In the genomic region with DNA sequence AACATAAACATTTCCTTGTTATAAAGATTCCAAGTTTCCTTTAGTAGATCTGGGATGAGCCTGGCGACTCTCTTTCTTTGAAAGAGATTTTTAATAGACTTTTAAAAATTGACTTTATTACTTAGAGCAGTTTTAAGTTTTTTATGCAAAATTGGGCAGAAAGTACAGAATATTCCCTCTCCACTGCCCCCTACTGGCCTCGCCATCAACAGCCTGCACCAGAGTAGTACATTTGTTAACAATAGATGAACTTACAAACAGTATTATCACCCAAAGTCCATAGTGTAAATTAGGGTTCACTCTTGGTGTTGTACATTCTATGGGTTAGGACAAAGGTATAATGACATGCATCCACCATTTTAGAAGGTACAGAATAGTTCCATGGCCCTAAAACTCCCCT, we compare ENCODE assay signal across 11 cellular contexts. TPM values are rescaled to one million over a fixed set of nuclear protein-coding genes. Genes with fewer than 3 reads are reported as not detected.
DNase-seq lines count a peak whose midpoint lies in the region; ATAC-seq and TF ChIP-seq lines count a peak whose summit lies in the region.
"Had no signal": no experiment of that assay in that cellular context is flagged by ENCODE, and none has a peak within 500 bp of the region (broad histone marks: within the 10 kb centered on the region; RNA-seq: fewer than 3 reads in every experiment).

No MANE protein-coding gene starts in this region.

- no peak overlapping the region for H3K4me3 ChIP-seq in BE2C (ENCODE audit: low read depth, low read length)
- no peak overlapping the region for H3K4me3 ChIP-seq in GM23338
- no peak overlapping the region for H3K4me3 ChIP-seq in lower lobe of right lung

- H3K4me1 Mint-ChIP-seq in GM23338 = no peaks in the 10 kb centered on the region
- H3K4me1 Mint-ChIP-seq in activated naive CD4-positive, alpha-beta T cell treated with anti-CD3 and anti-CD28 coated beads, Interleukin-2, amount 10 ng/mL, durations not matched to agents 7 days and 5 days = no peaks in the 10 kb centered on the region
- H3K4me1 Mint-ChIP-seq: activated naive CD4-positive, alpha-beta T cell treated with anti-CD3 and anti-CD28 coated beads, Interleukin-2, amount 50 U/mL, for 24 hours; naive thymus-derived CD8-positive, alpha-beta T cell had no signal

- H3K4me1 ChIP-seq in BE2C (no peaks in the 10 kb centered on the region), GM23338 (ENCODE audit: insufficient read depth) (no peaks in the 10 kb centered on the region), lower lobe of right lung (no peaks in the 10 kb centered on the region)

- DNase-seq in BE2C (no peak), GM23338 (ENCODE audit: low spot score) (peak; percentile 17), lower lobe of right lung (no peak), NCI-H2029 treated with DMSO at 0.1 percent for 48 hours (lab: John Stamatoyannopoulos, UW) (no peak), NCI-H446 treated with DMSO at 0.1 percent for 48 hours (lab: John Stamatoyannopoulos, UW) (no peak), NCI-H128 (lab: John Stamatoyannopoulos, UW; ENCODE audit: unreplicated experiment) (no peak)
- peak; percentile 36 for DNase-seq in activated naive CD4-positive, alpha-beta T cell treated with anti-CD3 and anti-CD28 coated beads, Interleukin-2, amount 10 ng/mL, durations not matched to agents 7 days and 5 days
- DNase-seq: GDM1; naive thymus-derived CD8-positive, alpha-beta T cell had no signal

- no peaks in the 10 kb centered on the region for H3K79me2 ChIP-seq in GM23338 (replicated peaks; ENCODE audit: insufficient read depth)

- no peak overlapping the region for H3K4me3 Mint-ChIP-seq in GM23338
- H3K4me3 Mint-ChIP-seq in activated naive CD4-positive, alpha-beta T cell treated with anti-CD3 and anti-CD28 coated beads, Interleukin-2, amount 10 ng/mL, durations not matched to agents 7 days and 5 days = no peak overlapping the region
- H3K4me3 Mint-ChIP-seq: activated naive CD4-positive, alpha-beta T cell treated with anti-CD3 and anti-CD28 coated beads, Interleukin-2, amount 50 U/mL, for 24 hours; naive thymus-derived CD8-positive, alpha-beta T cell had no signal

- no peak overlapping the region for H3K27ac ChIP-seq in GM23338 (ENCODE audit: low read depth)
- H3K27ac ChIP-seq in lower lobe of right lung = no peak overlapping the region

- no peak overlapping the region for H2AFZ ChIP-seq in GM23338

- intact Hi-C loops in lower lobe of right lung (cut with DNase I) = no loop called here

- H3K27ac Mint-ChIP-seq in GM23338 = no peak overlapping the region
- H3K27ac Mint-ChIP-seq in activated naive CD4-positive, alpha-beta T cell treated with anti-CD3 and anti-CD28 coated beads, Interleukin-2, amount 10 ng/mL, durations not matched to agents 7 days and 5 days = no peak overlapping the region
- H3K27ac Mint-ChIP-seq: activated naive CD4-positive, alpha-beta T cell treated with anti-CD3 and anti-CD28 coated beads, Interleukin-2, amount 50 U/mL, for 24 hours; naive thymus-derived CD8-positive, alpha-beta T cell had no signal

- TF ChIP-seq CTCF in BE2C (IDR thresholded peaks at IDR 0.05; ENCODE audit: low read depth, low read length) (peak; percentile 57), GM23338 (conservative IDR thresholded peaks at IDR 0.05; ENCODE audit: low read depth in 2 of 2) (peak; percentile 59 to 89), lower lobe of right lung (IDR thresholded peaks at IDR 0.05) (peak; percentile 48)

- H3K27me3 ChIP-seq in BE2C = no peaks in the 10 kb centered on the region
- no peaks in the 10 kb centered on the region for H3K27me3 ChIP-seq in GM23338 (ENCODE audit: insufficient read depth)
- H3K27me3 ChIP-seq in lower lobe of right lung (ENCODE audit: low read depth) = no peaks in the 10 kb centered on the region

- ATAC-seq in GM23338 (no peak), lower lobe of right lung (no peak), HG03460 (IDR thresholded peaks at IDR 0.05; ENCODE audit: unreplicated experiment) (no peak)
- ATAC-seq: naive thymus-derived CD8-positive, alpha-beta T cell had no signal

- no peaks in the 10 kb centered on the region for H4K20me1 ChIP-seq in GM23338 (replicated peaks; ENCODE audit: insufficient read depth)

- no peaks in the 10 kb centered on the region for H3K9me2 ChIP-seq in GM23338 (ENCODE audit: insufficient read depth)

- H3K4me2 ChIP-seq in GM23338 = no peak overlapping the region

- H3K9me3 ChIP-seq in BE2C (no peaks in the 10 kb centered on the region), lower lobe of right lung (no peaks in the 10 kb centered on the region)

- H3K36me3 ChIP-seq in BE2C (no peaks in the 10 kb centered on the region), GM23338 (ENCODE audit: insufficient read depth) (no peaks in the 10 kb centered on the region), lower lobe of right lung (no peaks in the 10 kb centered on the region)

- CTCF ChIA-PET in activated naive CD4-positive, alpha-beta T cell treated with anti-CD3 and anti-CD28 coated beads, Interleukin-2, amount 10 ng/mL, durations not matched to agents 7 days and 5 days (lab: Charles Lee) = no interaction called here

- H3K9me3 Mint-ChIP-seq in GM23338 = no peaks in the 10 kb centered on the region
- H3K9me3 Mint-ChIP-seq in activated naive CD4-positive, alpha-beta T cell treated with anti-CD3 and anti-CD28 coated beads, Interleukin-2, amount 10 ng/mL, durations not matched to agents 7 days and 5 days = no peaks in the 10 kb centered on the region
- H3K9me3 Mint-ChIP-seq: activated naive CD4-positive, alpha-beta T cell treated with anti-CD3 and anti-CD28 coated beads, Interleukin-2, amount 50 U/mL, for 24 hours; naive thymus-derived CD8-positive, alpha-beta T cell had no signal

- H3K36me3 Mint-ChIP-seq in GM23338 (ENCODE audit: low read depth) = no peaks in the 10 kb centered on the region
- H3K36me3 Mint-ChIP-seq in activated naive CD4-positive, alpha-beta T cell treated with anti-CD3 and anti-CD28 coated beads, Interleukin-2, amount 10 ng/mL, durations not matched to agents 7 days and 5 days = no peaks in the 10 kb centered on the region
- H3K36me3 Mint-ChIP-seq: activated naive CD4-positive, alpha-beta T cell treated with anti-CD3 and anti-CD28 coated beads, Interleukin-2, amount 50 U/mL, for 24 hours; naive thymus-derived CD8-positive, alpha-beta T cell had no signal

- no peaks in the 10 kb centered on the region for H3K27me3 Mint-ChIP-seq in GM23338 (ENCODE audit: insufficient read depth, low read depth, poor library complexity)
- peaks cover 12% of the 10 kb centered on the region for H3K27me3 Mint-ChIP-seq in activated naive CD4-positive, alpha-beta T cell treated with anti-CD3 and anti-CD28 coated beads, Interleukin-2, amount 10 ng/mL, durations not matched to agents 7 days and 5 days
- H3K27me3 Mint-ChIP-seq: activated naive CD4-positive, alpha-beta T cell treated with anti-CD3 and anti-CD28 coated beads, Interleukin-2, amount 50 U/mL, for 24 hours had no signal

- H3F3A ChIP-seq in GM23338 (replicated peaks; ENCODE audit: low read depth) = no peaks in the 10 kb centered on the region

TF ChIP-seq in GM23338, 12 proteins besides CTCF, POLR2A, EP300 and RAD21 (continues in another document):
- TF ChIP-seq REST (IDR thresholded peaks at IDR 0.05; ENCODE audit: unreplicated experiment) = no peak
- no peak for TF ChIP-seq EZH2phosphoT487 (IDR thresholded peaks at IDR 0.05; ENCODE audit: unreplicated experiment)
- TF ChIP-seq, protein P1, sequence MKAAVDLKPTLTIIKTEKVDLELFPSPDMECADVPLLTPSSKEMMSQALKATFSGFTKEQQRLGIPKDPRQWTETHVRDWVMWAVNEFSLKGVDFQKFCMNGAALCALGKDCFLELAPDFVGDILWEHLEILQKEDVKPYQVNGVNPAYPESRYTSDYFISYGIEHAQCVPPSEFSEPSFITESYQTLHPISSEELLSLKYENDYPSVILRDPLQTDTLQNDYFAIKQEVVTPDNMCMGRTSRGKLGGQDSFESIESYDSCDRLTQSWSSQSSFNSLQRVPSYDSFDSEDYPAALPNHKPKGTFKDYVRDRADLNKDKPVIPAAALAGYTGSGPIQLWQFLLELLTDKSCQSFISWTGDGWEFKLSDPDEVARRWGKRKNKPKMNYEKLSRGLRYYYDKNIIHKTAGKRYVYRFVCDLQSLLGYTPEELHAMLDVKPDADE (IDR thresholded peaks at IDR 0.05) = no peak
- no peak for TF ChIP-seq EZH2 (IDR thresholded peaks at IDR 0.05; ENCODE audit: low read depth, unreplicated experiment)
- TF ChIP-seq ZNF114 (CRISPR knock-in tag; IDR thresholded peaks at IDR 0.05) = no peak
- no peak for TF ChIP-seq ZNF331 (CRISPR knock-in tag; IDR thresholded peaks at IDR 0.05; ENCODE audit: low read depth)
- no peak for TF ChIP-seq JUNB (IDR thresholded peaks at IDR 0.05; ENCODE audit: unreplicated experiment)

RNA-seq across cellular contexts. Expression of gene MAP3K19, which starts 3.9 kb away (rescaled TPM):
- not detected for polyA plus RNA-seq in BE2C (2012; ENCODE audit: insufficient read depth, insufficient read length, low read depth)
- total RNA-seq in GM23338 (2014; rRNA removed; shearing (Covaris generic)) = not detected in 2 replicates
- not detected in 2 replicates for polyA plus RNA-seq in GM23338 (2016; fragmentation: Nextera tagmentation; extraction: Ambion mirVana)
- total RNA-seq in lower lobe of right lung = 7.2 TPM
- total RNA-seq: naive thymus-derived CD8-positive, alpha-beta T cell had no signal
- polyA plus RNA-seq: naive thymus-derived CD8-positive, alpha-beta T cell had no signal

RNA-seq across cellular contexts. Expression of gene RAB3GAP1, which starts 8.7 kb away (rescaled TPM):
- polyA plus RNA-seq in BE2C (2012; ENCODE audit: insufficient read depth, insufficient read length, low read depth) = 24.4 TPM
- total RNA-seq in GM23338 (2014; rRNA removed; shearing (Covaris generic)) = 32.2 and 40.4 TPM in 2 replicates
- 22.5 and 25.1 TPM in 2 replicates for polyA plus RNA-seq in GM23338 (2016; fragmentation: Nextera tagmentation; extraction: Ambion mirVana)
- total RNA-seq in lower lobe of right lung = 43.5 TPM

Comparison
In these comparisons a context has a peak if more than half of its experiments do, and no peak if none do; other contexts are left out.
1. DNase-seq: peak in GM23338 (single experiment) and activated naive CD4-positive, alpha-beta T cell treated with anti-CD3 and anti-CD28 coated beads, Interleukin-2, amount 10 ng/mL, durations not matched to agents 7 days and 5 days (single experiment); none in BE2C (single experiment), lower lobe of right lung (single experiment), NCI-H2029 treated with DMSO at 0.1 percent for 48 hours (single experiment), NCI-H446 treated with DMSO at 0.1 percent for 48 hours (single experiment) and NCI-H128 (single experiment).
2. Peak in every context shown above with its lines, with median percentiles within 50 percentile points of each other: CTCF ChIP-seq.